In the genomic region with DNA sequence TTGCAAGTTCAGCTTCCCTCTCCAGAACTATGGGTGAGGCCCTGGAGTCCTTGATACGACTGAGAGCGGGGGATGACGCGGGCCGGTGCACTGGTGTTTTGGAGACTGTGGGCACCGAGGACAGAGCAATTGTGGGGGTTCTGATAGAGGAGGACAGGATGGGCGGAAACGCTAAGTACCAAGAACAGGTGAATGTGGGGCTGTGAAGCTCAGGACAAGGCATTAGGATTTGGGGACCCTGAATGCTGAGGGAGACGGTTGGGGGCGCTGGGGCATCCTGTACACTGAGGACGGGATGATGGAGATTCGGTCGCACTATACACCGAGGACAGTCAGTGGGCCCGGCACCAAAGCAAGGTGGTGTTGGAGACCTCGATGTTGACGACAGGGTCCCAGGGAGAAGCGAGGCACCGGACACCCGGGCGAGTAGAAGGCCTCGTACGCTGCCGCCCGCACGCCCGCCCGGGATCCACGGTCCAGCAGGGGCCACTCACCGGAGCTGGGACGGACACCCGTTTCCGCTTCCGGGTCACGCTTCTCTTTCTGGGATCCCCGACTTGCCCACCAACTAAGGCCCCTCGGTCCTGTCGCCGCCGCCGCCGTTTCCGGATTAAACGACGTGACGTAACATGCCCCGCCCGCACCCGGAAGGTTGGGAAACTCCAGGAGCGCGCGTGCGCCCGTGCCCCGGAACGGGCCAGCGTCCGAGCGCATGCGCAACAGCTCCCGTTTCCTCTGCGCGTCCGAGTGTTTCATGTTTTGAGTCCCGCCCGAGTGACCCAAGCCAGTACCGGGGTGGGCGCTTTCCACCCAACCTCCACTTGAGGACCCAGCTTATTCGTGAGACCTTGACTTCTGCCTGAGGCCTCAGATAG, we compare ENCODE assay signal across 2 cellular contexts.
TF ChIP-seq lines count a peak whose summit lies in the region.

A gene (minus strand): TSS at position 612 of the 875 bp plus-strand sequence. CDS start 893 bp downstream, outside the sequence.

TF ChIP-seq in SK-N-SH, 30 proteins besides CTCF, POLR2A, EP300 and RAD21 (continues in another document):
- TF ChIP-seq SIN3A (IDR thresholded peaks at IDR 0.05; ENCODE audit: borderline replicate concordance, low read depth, low read length) (peak; percentile 93; the same call in 1 of the 2 replicates), TEAD4 (IDR thresholded peaks at IDR 0.05; ENCODE audit: borderline replicate concordance, insufficient read depth) (0 out of 2 replicates have a peak, but pooled peaks have one; percentile 31), MXI1 (IDR thresholded peaks at IDR 0.05; ENCODE audit: low read depth, low read length) (no peak; the same call in 1 of the 2 replicates), NRF1 (IDR thresholded peaks at IDR 0.05; ENCODE audit: low read depth, low read length) (peak; percentile 99), TCF12 (IDR thresholded peaks at IDR 0.05) (peak; percentile 29; the same call in 1 of the 2 replicates), CHD2 (IDR thresholded peaks at IDR 0.05; ENCODE audit: low read length, partially characterized antibody) (peak; percentile 96), MEF2A (IDR thresholded peaks at IDR 0.05; ENCODE audit: borderline replicate concordance, low read depth) (no peak), POLR2AphosphoS5 (IDR thresholded peaks at IDR 0.05; ENCODE audit: low read depth, low read length) (peak; percentile 97), TAF1 (IDR thresholded peaks at IDR 0.05; ENCODE audit: borderline replicate concordance, low read depth, low read length) (peak; percentile 43; the same call in 1 of the 2 replicates)
- TF ChIP-seq, protein P1, sequence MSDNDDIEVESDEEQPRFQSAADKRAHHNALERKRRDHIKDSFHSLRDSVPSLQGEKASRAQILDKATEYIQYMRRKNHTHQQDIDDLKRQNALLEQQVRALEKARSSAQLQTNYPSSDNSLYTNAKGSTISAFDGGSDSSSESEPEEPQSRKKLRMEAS (IDR thresholded peaks at IDR 0.05; ENCODE audit: low read depth): peak; percentile 75; the same call in 1 of the 2 replicates
- TF ChIP-seq, protein P2, sequence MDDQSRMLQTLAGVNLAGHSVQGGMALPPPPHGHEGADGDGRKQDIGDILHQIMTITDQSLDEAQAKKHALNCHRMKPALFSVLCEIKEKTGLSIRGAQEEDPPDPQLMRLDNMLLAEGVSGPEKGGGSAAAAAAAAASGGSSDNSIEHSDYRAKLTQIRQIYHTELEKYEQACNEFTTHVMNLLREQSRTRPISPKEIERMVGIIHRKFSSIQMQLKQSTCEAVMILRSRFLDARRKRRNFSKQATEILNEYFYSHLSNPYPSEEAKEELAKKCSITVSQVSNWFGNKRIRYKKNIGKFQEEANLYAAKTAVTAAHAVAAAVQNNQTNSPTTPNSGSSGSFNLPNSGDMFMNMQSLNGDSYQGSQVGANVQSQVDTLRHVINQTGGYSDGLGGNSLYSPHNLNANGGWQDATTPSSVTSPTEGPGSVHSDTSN (IDR thresholded peaks at IDR 0.05): peak; percentile 90
- TF ChIP-seq, protein P3, sequence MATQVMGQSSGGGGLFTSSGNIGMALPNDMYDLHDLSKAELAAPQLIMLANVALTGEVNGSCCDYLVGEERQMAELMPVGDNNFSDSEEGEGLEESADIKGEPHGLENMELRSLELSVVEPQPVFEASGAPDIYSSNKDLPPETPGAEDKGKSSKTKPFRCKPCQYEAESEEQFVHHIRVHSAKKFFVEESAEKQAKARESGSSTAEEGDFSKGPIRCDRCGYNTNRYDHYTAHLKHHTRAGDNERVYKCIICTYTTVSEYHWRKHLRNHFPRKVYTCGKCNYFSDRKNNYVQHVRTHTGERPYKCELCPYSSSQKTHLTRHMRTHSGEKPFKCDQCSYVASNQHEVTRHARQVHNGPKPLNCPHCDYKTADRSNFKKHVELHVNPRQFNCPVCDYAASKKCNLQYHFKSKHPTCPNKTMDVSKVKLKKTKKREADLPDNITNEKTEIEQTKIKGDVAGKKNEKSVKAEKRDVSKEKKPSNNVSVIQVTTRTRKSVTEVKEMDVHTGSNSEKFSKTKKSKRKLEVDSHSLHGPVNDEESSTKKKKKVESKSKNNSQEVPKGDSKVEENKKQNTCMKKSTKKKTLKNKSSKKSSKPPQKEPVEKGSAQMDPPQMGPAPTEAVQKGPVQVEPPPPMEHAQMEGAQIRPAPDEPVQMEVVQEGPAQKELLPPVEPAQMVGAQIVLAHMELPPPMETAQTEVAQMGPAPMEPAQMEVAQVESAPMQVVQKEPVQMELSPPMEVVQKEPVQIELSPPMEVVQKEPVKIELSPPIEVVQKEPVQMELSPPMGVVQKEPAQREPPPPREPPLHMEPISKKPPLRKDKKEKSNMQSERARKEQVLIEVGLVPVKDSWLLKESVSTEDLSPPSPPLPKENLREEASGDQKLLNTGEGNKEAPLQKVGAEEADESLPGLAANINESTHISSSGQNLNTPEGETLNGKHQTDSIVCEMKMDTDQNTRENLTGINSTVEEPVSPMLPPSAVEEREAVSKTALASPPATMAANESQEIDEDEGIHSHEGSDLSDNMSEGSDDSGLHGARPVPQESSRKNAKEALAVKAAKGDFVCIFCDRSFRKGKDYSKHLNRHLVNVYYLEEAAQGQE (IDR thresholded peaks at IDR 0.05; ENCODE audit: low read depth, low read length): no peak
- TF ChIP-seq, protein P4, sequence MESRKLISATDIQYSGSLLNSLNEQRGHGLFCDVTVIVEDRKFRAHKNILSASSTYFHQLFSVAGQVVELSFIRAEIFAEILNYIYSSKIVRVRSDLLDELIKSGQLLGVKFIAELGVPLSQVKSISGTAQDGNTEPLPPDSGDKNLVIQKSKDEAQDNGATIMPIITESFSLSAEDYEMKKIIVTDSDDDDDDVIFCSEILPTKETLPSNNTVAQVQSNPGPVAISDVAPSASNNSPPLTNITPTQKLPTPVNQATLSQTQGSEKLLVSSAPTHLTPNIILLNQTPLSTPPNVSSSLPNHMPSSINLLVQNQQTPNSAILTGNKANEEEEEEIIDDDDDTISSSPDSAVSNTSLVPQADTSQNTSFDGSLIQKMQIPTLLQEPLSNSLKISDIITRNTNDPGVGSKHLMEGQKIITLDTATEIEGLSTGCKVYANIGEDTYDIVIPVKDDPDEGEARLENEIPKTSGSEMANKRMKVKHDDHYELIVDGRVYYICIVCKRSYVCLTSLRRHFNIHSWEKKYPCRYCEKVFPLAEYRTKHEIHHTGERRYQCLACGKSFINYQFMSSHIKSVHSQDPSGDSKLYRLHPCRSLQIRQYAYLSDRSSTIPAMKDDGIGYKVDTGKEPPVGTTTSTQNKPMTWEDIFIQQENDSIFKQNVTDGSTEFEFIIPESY (IDR thresholded peaks at IDR 0.05; ENCODE audit: borderline replicate concordance, low read depth): peak; percentile 85; the same call in 1 of the 2 replicates
- TF ChIP-seq, protein P5, sequence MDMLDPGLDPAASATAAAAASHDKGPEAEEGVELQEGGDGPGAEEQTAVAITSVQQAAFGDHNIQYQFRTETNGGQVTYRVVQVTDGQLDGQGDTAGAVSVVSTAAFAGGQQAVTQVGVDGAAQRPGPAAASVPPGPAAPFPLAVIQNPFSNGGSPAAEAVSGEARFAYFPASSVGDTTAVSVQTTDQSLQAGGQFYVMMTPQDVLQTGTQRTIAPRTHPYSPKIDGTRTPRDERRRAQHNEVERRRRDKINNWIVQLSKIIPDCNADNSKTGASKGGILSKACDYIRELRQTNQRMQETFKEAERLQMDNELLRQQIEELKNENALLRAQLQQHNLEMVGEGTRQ (IDR thresholded peaks at IDR 0.05; ENCODE audit: borderline replicate concordance, low read depth, low read length): no peak
- TF ChIP-seq, protein P6, sequence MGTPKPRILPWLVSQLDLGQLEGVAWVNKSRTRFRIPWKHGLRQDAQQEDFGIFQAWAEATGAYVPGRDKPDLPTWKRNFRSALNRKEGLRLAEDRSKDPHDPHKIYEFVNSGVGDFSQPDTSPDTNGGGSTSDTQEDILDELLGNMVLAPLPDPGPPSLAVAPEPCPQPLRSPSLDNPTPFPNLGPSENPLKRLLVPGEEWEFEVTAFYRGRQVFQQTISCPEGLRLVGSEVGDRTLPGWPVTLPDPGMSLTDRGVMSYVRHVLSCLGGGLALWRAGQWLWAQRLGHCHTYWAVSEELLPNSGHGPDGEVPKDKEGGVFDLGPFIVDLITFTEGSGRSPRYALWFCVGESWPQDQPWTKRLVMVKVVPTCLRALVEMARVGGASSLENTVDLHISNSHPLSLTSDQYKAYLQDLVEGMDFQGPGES (IDR thresholded peaks at IDR 0.05; ENCODE audit: low read depth, low read length): no peak

TF ChIP-seq in K562, 482 proteins besides CTCF, POLR2A, EP300 and RAD21 (continues in another document):
- TF ChIP-seq SPI1 (IDR thresholded peaks at IDR 0.05; ENCODE audit: borderline replicate concordance, low read depth, low read length) (0 out of 2 replicates have a peak, but pooled peaks have one; percentile 5), MYNN (IDR thresholded peaks at IDR 0.05) (peak; percentile 88), MYNN (CRISPR knock-in tag; IDR thresholded peaks at IDR 0.05) (no peak), CXXC5 (CRISPR knock-in tag; IDR thresholded peaks at IDR 0.05) (peak; percentile 89), ZZZ3 (IDR thresholded peaks at IDR 0.05) (no peak), ASH1L (IDR thresholded peaks at IDR 0.05; ENCODE audit: borderline replicate concordance, low read depth, partially characterized antibody) (no peak), BRD9 (IDR thresholded peaks at IDR 0.05; ENCODE audit: low read depth, partially characterized antibody) (no peak), ZNF431 (CRISPR knock-in tag; IDR thresholded peaks at IDR 0.05) (peak; percentile 75), STAT5A (IDR thresholded peaks at IDR 0.05; ENCODE audit: borderline replicate concordance, low read length) (no peak; the same call in 1 of the 2 replicates), RBBP5 (IDR thresholded peaks at IDR 0.05; ENCODE audit: borderline replicate concordance, insufficient read depth, low read length, poor library complexity, severe bottlenecking) (peak; percentile 84), RFX7 (CRISPR knock-in tag; IDR thresholded peaks at IDR 0.05) (0 out of 2 replicates have a peak, but pooled peaks have one; percentile 12), BCL6 (CRISPR knock-in tag; IDR thresholded peaks at IDR 0.05) (no peak), NFIX (CRISPR knock-in tag; IDR thresholded peaks at IDR 0.05; ENCODE audit: low read depth) (no peak), NFIC (IDR thresholded peaks at IDR 0.05) (no peak), LARP7 (IDR thresholded peaks at IDR 0.05) (no peak), TGIF2 (CRISPR knock-in tag; IDR thresholded peaks at IDR 0.05) (no peak), MTA2 (IDR thresholded peaks at IDR 0.05; ENCODE audit: low read depth) (peak; percentile 51; the same call in 1 of the 2 replicates), FIP1L1 (IDR thresholded peaks at IDR 0.05; ENCODE audit: low read depth, low read length, poor library complexity, severe bottlenecking) (peak; percentile 79), SIN3B (IDR thresholded peaks at IDR 0.05; ENCODE audit: low read depth) (peak; percentile 85), CBFB (CRISPR knock-in tag; IDR thresholded peaks at IDR 0.05) (no peak; the same call in 1 of the 2 replicates), ZNF212 (CRISPR knock-in tag; IDR thresholded peaks at IDR 0.05) (0 out of 2 replicates have a peak, but pooled peaks have one; percentile 24)
- TF ChIP-seq, protein P7, sequence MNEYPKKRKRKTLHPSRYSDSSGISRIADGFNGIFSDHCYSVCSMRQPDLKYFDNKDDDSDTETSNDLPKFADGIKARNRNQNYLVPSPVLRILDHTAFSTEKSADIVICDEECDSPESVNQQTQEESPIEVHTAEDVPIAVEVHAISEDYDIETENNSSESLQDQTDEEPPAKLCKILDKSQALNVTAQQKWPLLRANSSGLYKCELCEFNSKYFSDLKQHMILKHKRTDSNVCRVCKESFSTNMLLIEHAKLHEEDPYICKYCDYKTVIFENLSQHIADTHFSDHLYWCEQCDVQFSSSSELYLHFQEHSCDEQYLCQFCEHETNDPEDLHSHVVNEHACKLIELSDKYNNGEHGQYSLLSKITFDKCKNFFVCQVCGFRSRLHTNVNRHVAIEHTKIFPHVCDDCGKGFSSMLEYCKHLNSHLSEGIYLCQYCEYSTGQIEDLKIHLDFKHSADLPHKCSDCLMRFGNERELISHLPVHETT (CRISPR knock-in tag; conservative IDR thresholded peaks at IDR 0.05 in 1 of 2, IDR thresholded peaks at IDR 0.05 in 1 of 2): peak in 1 of 2 experiments; percentile 99; a peak in 2 of 4 replicates
- TF ChIP-seq, protein P8, sequence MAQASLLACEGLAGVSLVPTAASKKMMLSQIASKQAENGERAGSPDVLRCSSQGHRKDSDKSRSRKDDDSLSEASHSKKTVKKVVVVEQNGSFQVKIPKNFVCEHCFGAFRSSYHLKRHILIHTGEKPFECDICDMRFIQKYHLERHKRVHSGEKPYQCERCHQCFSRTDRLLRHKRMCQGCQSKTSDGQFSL (CRISPR knock-in tag; IDR thresholded peaks at IDR 0.05): peak; percentile 73; the same call in 1 of the 2 replicates
- TF ChIP-seq, protein P8 (tag; IDR thresholded peaks at IDR 0.05): no peak
- TF ChIP-seq, protein P9, sequence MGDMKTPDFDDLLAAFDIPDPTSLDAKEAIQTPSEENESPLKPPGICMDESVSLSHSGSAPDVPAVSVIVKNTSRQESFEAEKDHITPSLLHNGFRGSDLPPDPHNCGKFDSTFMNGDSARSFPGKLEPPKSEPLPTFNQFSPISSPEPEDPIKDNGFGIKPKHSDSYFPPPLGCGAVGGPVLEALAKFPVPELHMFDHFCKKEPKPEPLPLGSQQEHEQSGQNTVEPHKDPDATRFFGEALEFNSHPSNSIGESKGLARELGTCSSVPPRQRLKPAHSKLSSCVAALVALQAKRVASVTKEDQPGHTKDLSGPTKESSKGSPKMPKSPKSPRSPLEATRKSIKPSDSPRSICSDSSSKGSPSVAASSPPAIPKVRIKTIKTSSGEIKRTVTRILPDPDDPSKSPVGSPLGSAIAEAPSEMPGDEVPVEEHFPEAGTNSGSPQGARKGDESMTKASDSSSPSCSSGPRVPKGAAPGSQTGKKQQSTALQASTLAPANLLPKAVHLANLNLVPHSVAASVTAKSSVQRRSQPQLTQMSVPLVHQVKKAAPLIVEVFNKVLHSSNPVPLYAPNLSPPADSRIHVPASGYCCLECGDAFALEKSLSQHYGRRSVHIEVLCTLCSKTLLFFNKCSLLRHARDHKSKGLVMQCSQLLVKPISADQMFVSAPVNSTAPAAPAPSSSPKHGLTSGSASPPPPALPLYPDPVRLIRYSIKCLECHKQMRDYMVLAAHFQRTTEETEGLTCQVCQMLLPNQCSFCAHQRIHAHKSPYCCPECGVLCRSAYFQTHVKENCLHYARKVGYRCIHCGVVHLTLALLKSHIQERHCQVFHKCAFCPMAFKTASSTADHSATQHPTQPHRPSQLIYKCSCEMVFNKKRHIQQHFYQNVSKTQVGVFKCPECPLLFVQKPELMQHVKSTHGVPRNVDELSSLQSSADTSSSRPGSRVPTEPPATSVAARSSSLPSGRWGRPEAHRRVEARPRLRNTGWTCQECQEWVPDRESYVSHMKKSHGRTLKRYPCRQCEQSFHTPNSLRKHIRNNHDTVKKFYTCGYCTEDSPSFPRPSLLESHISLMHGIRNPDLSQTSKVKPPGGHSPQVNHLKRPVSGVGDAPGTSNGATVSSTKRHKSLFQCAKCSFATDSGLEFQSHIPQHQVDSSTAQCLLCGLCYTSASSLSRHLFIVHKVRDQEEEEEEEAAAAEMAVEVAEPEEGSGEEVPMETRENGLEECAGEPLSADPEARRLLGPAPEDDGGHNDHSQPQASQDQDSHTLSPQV (IDR thresholded peaks at IDR 0.05): peak; percentile 62
- TF ChIP-seq, protein P10, sequence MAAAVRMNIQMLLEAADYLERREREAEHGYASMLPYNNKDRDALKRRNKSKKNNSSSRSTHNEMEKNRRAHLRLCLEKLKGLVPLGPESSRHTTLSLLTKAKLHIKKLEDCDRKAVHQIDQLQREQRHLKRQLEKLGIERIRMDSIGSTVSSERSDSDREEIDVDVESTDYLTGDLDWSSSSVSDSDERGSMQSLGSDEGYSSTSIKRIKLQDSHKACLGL (CRISPR knock-in tag; IDR thresholded peaks at IDR 0.05; ENCODE audit: borderline replicate concordance, poor library complexity, severe bottlenecking): no peak
